ENCODE assay signal across 2 cellular contexts in the genomic region with DNA sequence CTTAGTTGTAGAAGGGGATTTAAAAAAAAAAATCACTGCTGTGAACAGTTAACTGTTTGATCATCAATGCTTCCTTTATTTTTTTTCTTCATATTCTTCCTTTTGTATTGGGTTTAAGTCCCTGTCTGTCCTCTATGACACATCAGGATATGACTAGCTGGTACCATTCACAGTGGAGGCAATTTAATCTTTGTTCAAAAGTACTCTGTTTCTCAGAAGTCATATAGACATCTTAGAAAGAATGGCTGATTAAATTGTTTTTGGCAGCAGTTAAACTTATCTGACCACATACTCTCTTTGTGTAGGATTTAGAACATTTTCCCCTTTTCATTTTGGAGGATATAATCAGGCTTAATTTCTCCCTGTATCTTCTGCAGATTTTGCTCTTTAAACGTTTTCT.
TF ChIP-seq lines count a peak whose summit lies in the region.

No MANE protein-coding gene starts in this region.

TF ChIP-seq in endothelial cell of umbilical vein, 7 proteins besides CTCF, POLR2A, EP300 and RAD21:
- TF ChIP-seq FOS (IDR thresholded peaks at IDR 0.05; ENCODE audit: borderline replicate concordance, insufficient read depth, low read length), result peak; percentile 86
- TF ChIP-seq EZH2 (IDR thresholded peaks at IDR 0.05; ENCODE audit: borderline replicate concordance, low read depth, low read length, severe bottlenecking), result no peak
- TF ChIP-seq GATA2 (IDR thresholded peaks at IDR 0.05; ENCODE audit: insufficient read depth, insufficient read length, low read depth, low read length), result peak; percentile 21

TF ChIP-seq in HEK293T, 16 proteins besides CTCF, POLR2A, EP300 and RAD21:
- TF ChIP-seq FOXM1 (IDR thresholded peaks at IDR 0.05; ENCODE audit: borderline replicate concordance) (no peak), HDGF (IDR thresholded peaks at IDR 0.05; ENCODE audit: borderline replicate concordance) (no peak), BHLHE40 (IDR thresholded peaks at IDR 0.05; ENCODE audit: borderline replicate concordance) (no peak), FOXA1 (IDR thresholded peaks at IDR 0.05) (no peak), ZNF384 (IDR thresholded peaks at IDR 0.05) (no peak), FOXK2 (IDR thresholded peaks at IDR 0.05) (no peak), SUZ12 (IDR thresholded peaks at IDR 0.05) (no peak), LEF1 (IDR thresholded peaks at IDR 0.05; ENCODE audit: borderline replicate concordance) (no peak), SP1 (IDR thresholded peaks at IDR 0.05) (no peak), ELF4 (IDR thresholded peaks at IDR 0.05) (no peak), L3MBTL2 (conservative IDR thresholded peaks at IDR 0.05) (no peak), NFRKB (IDR thresholded peaks at IDR 0.05) (no peak), PKNOX1 (IDR thresholded peaks at IDR 0.05) (no peak), CTBP1 (IDR thresholded peaks at IDR 0.05; ENCODE audit: borderline replicate concordance) (no peak), ARNT (IDR thresholded peaks at IDR 0.05) (no peak), TARDBP (IDR thresholded peaks at IDR 0.05) (no peak)
